8 cellular contexts compared by ENCODE assay signal in the genomic region with DNA sequence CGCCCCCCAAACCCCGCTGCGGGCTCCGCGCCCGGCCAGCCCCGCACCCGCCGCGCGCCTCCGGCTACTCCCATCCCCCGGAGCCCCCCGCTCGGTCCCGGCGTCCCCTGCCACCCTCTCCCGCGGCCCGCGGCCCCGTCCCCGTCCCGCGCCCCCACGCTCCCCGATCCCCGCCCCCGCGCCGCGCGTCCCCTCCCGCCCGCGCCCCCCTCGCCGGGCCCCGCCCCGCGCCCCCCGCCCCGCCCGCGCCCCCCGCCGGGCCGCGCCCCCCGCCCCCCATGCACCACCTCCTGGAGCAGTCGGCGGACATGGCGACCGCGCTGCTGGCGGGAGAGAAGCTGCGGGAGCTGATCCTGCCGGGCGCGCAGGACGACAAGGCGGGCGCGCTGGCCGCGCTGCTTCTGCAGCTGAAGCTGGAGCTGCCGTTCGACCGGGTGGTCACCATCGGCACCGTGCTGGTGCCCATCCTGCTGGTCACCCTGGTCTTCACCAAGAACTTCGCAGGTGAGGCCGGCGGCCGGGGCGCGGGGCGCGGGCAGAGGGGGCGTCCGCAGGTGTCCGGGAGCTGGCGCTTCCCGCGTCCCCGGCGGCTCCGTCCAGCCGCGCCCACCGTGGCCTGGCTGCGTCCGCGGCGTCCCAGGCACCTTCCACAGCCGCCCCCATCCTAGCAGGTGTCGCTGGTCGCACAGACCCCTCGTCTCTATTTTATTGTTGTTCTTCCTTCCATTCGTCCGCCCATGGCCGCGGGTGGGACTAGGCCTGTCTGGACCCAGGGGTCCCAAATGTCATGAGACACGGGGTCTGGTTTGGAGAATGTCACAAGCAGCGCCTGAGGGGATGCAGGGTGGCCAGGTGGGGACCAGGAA. TPM values are rescaled to one million over a fixed set of nuclear protein-coding genes. Genes with fewer than 3 reads are reported as not detected.
DNase-seq lines count a peak whose midpoint lies in the region; ATAC-seq and TF ChIP-seq lines count a peak whose summit lies in the region.

A gene with protein sequence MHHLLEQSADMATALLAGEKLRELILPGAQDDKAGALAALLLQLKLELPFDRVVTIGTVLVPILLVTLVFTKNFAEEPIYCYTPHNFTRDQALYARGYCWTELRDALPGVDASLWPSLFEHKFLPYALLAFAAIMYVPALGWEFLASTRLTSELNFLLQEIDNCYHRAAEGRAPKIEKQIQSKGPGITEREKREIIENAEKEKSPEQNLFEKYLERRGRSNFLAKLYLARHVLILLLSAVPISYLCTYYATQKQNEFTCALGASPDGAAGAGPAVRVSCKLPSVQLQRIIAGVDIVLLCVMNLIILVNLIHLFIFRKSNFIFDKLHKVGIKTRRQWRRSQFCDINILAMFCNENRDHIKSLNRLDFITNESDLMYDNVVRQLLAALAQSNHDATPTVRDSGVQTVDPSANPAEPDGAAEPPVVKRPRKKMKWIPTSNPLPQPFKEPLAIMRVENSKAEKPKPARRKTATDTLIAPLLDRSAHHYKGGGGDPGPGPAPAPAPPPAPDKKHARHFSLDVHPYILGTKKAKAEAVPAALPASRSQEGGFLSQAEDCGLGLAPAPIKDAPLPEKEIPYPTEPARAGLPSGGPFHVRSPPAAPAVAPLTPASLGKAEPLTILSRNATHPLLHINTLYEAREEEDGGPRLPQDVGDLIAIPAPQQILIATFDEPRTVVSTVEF (plus strand): TSS at position 279 of the 866 bp plus-strand sequence. CDS start 0 bp downstream, at position 279.

- no peaks in the 10 kb centered on the region for H3K9me3 Mint-ChIP-seq in T-helper 2 cell treated with Interferon-gamma antibody and Interleukin-4, amounts not matched to agents 5 μg/mL and 100 μg/mL, for 36 hours
- H3K9me3 Mint-ChIP-seq in activated T-helper 17 cell treated with anti-CD3 and anti-CD28 coated beads, Interleukin-2, amount 50 U/mL, for 72 hours = no peaks in the 10 kb centered on the region

- peak within 1 kb of the TSS; percentile 55 for H3K4me3 Mint-ChIP-seq in T-helper 2 cell treated with Interferon-gamma antibody and Interleukin-4, amounts not matched to agents 5 μg/mL and 100 μg/mL, for 36 hours
- peak within 1 kb of the TSS; percentile 70 for H3K4me3 Mint-ChIP-seq in activated T-helper 17 cell treated with anti-CD3 and anti-CD28 coated beads, Interleukin-2, amount 50 U/mL, for 72 hours

- no peak for ATAC-seq in activated T-helper 17 cell treated with anti-CD3 and anti-CD28 coated beads, Interleukin-2, amount 50 U/mL, for 72 hours (replicated peaks)
- no peak for ATAC-seq in thoracic aorta (ENCODE audit: insufficient number of reproducible peaks, low FRiP score, low read depth)
- no peak for ATAC-seq in HG02642 (IDR thresholded peaks at IDR 0.05; ENCODE audit: poor library complexity, unreplicated experiment)

- H3K4me3 ChIP-seq in kidney epithelial cell (ENCODE audit: low read depth, low read length) (peak within 1 kb of the TSS; percentile 27), thoracic aorta (peak within 1 kb of the TSS; percentile 70)

- no peaks in the 10 kb centered on the region for H3K36me3 ChIP-seq in kidney epithelial cell (ENCODE audit: control insufficient read depth, insufficient read depth, low read length)
- no peaks in the 10 kb centered on the region for H3K36me3 ChIP-seq in thoracic aorta

- peaks cover 26% of the 10 kb centered on the region for H3K27me3 Mint-ChIP-seq in T-helper 2 cell treated with Interferon-gamma antibody and Interleukin-4, amounts not matched to agents 5 μg/mL and 100 μg/mL, for 36 hours (ENCODE audit: low read depth)
- H3K27me3 Mint-ChIP-seq in activated T-helper 17 cell treated with anti-CD3 and anti-CD28 coated beads, Interleukin-2, amount 50 U/mL, for 72 hours = peaks cover 26% of the 10 kb centered on the region

- TF ChIP-seq CTCF in kidney epithelial cell (IDR thresholded peaks at IDR 0.05; ENCODE audit: insufficient read depth, low read length, poor library complexity, severe bottlenecking) (no peak), thoracic aorta (IDR thresholded peaks at IDR 0.05) (no peak)

- no peak within 1 kb of the TSS for H3K27ac ChIP-seq in thoracic aorta

- DNase-seq in T-helper 2 cell treated with Interferon-gamma antibody and Interleukin-4, amounts not matched to agents 5 μg/mL and 100 μg/mL, for 36 hours (ENCODE audit: low spot score) = no peak
- DNase-seq in T-helper 2 cell (no peak), kidney epithelial cell (ENCODE audit: low read depth) (no peak), thoracic aorta (ENCODE audit: low spot score) (no peak), globus pallidus (ENCODE audit: low spot score) (no peak), RPMI8226 (no peak)

- peaks cover 3% of the 10 kb centered on the region for H3K4me1 Mint-ChIP-seq in T-helper 2 cell treated with Interferon-gamma antibody and Interleukin-4, amounts not matched to agents 5 μg/mL and 100 μg/mL, for 36 hours (ENCODE audit: low read depth)
- peaks cover 7% of the 10 kb centered on the region for H3K4me1 Mint-ChIP-seq in activated T-helper 17 cell treated with anti-CD3 and anti-CD28 coated beads, Interleukin-2, amount 50 U/mL, for 72 hours

- H3K27me3 ChIP-seq in kidney epithelial cell (ENCODE audit: control insufficient read depth, insufficient read depth, low read length) (peaks cover 32% of the 10 kb centered on the region), thoracic aorta (replicated peaks; ENCODE audit: insufficient read depth) (no peaks in the 10 kb centered on the region)

- H3K9me3 ChIP-seq in thoracic aorta = no peaks in the 10 kb centered on the region

- H3K27ac Mint-ChIP-seq in T-helper 2 cell treated with Interferon-gamma antibody and Interleukin-4, amounts not matched to agents 5 μg/mL and 100 μg/mL, for 36 hours = no peak within 1 kb of the TSS
- H3K27ac Mint-ChIP-seq in activated T-helper 17 cell treated with anti-CD3 and anti-CD28 coated beads, Interleukin-2, amount 50 U/mL, for 72 hours = peak within 1 kb of the TSS; percentile 54

- no peaks in the 10 kb centered on the region for H3K36me3 Mint-ChIP-seq in T-helper 2 cell treated with Interferon-gamma antibody and Interleukin-4, amounts not matched to agents 5 μg/mL and 100 μg/mL, for 36 hours (ENCODE audit: low read depth)
- peaks cover 13% of the 10 kb centered on the region for H3K36me3 Mint-ChIP-seq in activated T-helper 17 cell treated with anti-CD3 and anti-CD28 coated beads, Interleukin-2, amount 50 U/mL, for 72 hours (ENCODE audit: low read depth)

- peaks cover 3 to 13% of the 10 kb centered on the region in 2 donors for H3K4me1 ChIP-seq in thoracic aorta (ENCODE audit: control insufficient read depth in 1 of 2, low read depth in 2 of 2)

RNA-seq across cellular contexts. Expression of the gene that starts here (rescaled TPM):
- 10 to 100 TPM in 1 of 2 donors, 1 to 10 TPM in 1; 2.5 to 16.6 TPM for total RNA-seq in activated T-helper 17 cell treated with anti-CD3 and anti-CD28 coated beads, Interleukin-2, amount 50 U/mL, for 72 hours
- total RNA-seq in kidney epithelial cell (0.33 and 1.1 TPM in 2 replicates), thoracic aorta (1 to 10 TPM; 2.5 to 4.1 TPM)
